8 cellular contexts compared by ENCODE assay signal in genomic region chr2:229780856-229781773, GRCh38.
DNase-seq lines count a peak whose midpoint lies in the region; ATAC-seq and TF ChIP-seq lines count a peak whose summit lies in the region.

No MANE protein-coding gene starts in this region.

- intact Hi-C loops in HCT116 (cut with micrococcal nuclease) (no loop called here), sigmoid colon (cut with DNase I) (no loop called here)

- no peaks in the 10 kb centered on the region for H3K27me3 ChIP-seq in HCT116 (ENCODE audit: insufficient read depth, low read length)
- H3K27me3 ChIP-seq in hepatocyte = no peaks in the 10 kb centered on the region
- H3K27me3 ChIP-seq in sigmoid colon = no peaks in the 10 kb centered on the region

- H4K20me1 ChIP-seq in HCT116 (ENCODE audit: insufficient read depth) = peaks cover 8% of the 10 kb centered on the region; the same call in 1 of the 2 replicates
- H4K20me1 ChIP-seq in hepatocyte (ENCODE audit: insufficient read depth, poor library complexity, severe bottlenecking) = peaks cover 5% of the 10 kb centered on the region

- CTCF ChIA-PET in HCT116 (lab: Charles Lee) = interaction anchor here (1.0 to 1.7 kb wide), 7 partner anchors 8 to 378 kb away, joined by 3 to 7 read pairs (median 4); partner anchors contain the start of gene SLC16A14

- in situ Hi-C loops in astrocyte of the cerebellum (cut with HindIII; ENCODE audit: low sequenced_read_pairs) = no loop called here

- H3K9me2 ChIP-seq in HCT116 (ENCODE audit: insufficient read depth) (no peaks in the 10 kb centered on the region), hepatocyte (replicated peaks; ENCODE audit: insufficient read depth) (no peaks in the 10 kb centered on the region)

- peak; percentile 40 for DNase-seq in ELF-1 (ENCODE audit: low read depth, low spot score)
- DNase-seq in HCT116 (ENCODE audit: low read depth, low spot score) = peak; percentile 12
- peak; percentile 35 for DNase-seq in NCI-H2196 treated with DMSO at 0.1 percent for 48 hours (lab: John Stamatoyannopoulos, UW; ENCODE audit: unreplicated experiment)
- peak; percentile 29 for DNase-seq in astrocyte of the cerebellum (ENCODE audit: low read depth)
- DNase-seq in hepatocyte (ENCODE audit: low spot score) = peak; percentile 39
- no peak for DNase-seq in sigmoid colon

- H3K4me1 ChIP-seq in HCT116 (ENCODE audit: control insufficient read depth in 1 of 2, insufficient read depth in 2 of 2, low read length in 2 of 2) = peaks cover 2 to 8% of the 10 kb centered on the region in 2 experiments; a peak in 2 of 4 replicates
- H3K4me1 ChIP-seq in hepatocyte (ENCODE audit: insufficient read depth) = no peaks in the 10 kb centered on the region
- peaks cover 0 to 11% (median 0%) of the 10 kb centered on the region in 4 donors for H3K4me1 ChIP-seq in sigmoid colon

- H3K4me3 ChIP-seq in HCT116 (replicated peaks in 1 of 2; ENCODE audit: low read depth in 1 of 2, low read length in 2 of 2) = no peak overlapping the region
- H3K4me3 ChIP-seq in astrocyte of the cerebellum (ENCODE audit: low read depth, low read length) = no peak overlapping the region
- H3K4me3 ChIP-seq in hepatocyte = no peak overlapping the region
- no peak overlapping the region for H3K4me3 ChIP-seq in sigmoid colon

- H3K27ac ChIP-seq in HCT116 (ENCODE audit: low read depth, low read length) (no peak overlapping the region), hepatocyte (no peak overlapping the region), sigmoid colon (no peak overlapping the region)

- H2AFZ ChIP-seq in HCT116 (ENCODE audit: low read depth, low read length, poor library complexity, severe bottlenecking) = no peak overlapping the region
- H2AFZ ChIP-seq in hepatocyte = no peak overlapping the region

- H3K4me2 ChIP-seq in HCT116 (ENCODE audit: low read length) (no peak overlapping the region), hepatocyte (no peak overlapping the region)

- H3K36me3 ChIP-seq in HCT116 (ENCODE audit: control insufficient read depth in 1 of 2, insufficient read depth in 2 of 2, low read length in 2 of 2) = peaks cover 14 to 20% of the 10 kb centered on the region in 2 experiments; a peak in 3 of 4 replicates
- peaks cover 3% of the 10 kb centered on the region for H3K36me3 ChIP-seq in hepatocyte (replicated peaks; ENCODE audit: insufficient read depth, low read depth)
- H3K36me3 ChIP-seq in sigmoid colon = peaks cover 4 to 54% (median 22%) of the 10 kb centered on the region in 4 donors

- no TSS peak for BruUV-seq in HCT116 (replicated peaks; lab: Mats Ljungman, UMichigan)

- H3K79me2 ChIP-seq in HCT116 (ENCODE audit: insufficient read depth, low read length) (peaks cover 5% of the 10 kb centered on the region; the same call in 1 of the 2 replicates), hepatocyte (peaks cover 2% of the 10 kb centered on the region)

- RAD21 ChIA-PET in HCT116 (lab: Charles Lee; ENCODE audit: low non-redundant PET in 1 of 2, low total read pairs in 2 of 2, uncharacterized antibody in 2 of 2, unreplicated experiment in 2 of 2) = interaction anchor here in 1 of 2 experiments (0.6 kb wide), 1 partner anchor 140 kb away, joined by 3 read pairs; no protein-coding TSS in a partner anchor

- POLR2A ChIA-PET in HCT116 (lab: Charles Lee) = interaction anchor here (0.7 kb wide), 1 partner anchor 923 kb away, joined by 3 read pairs; no protein-coding TSS in a partner anchor

- TF ChIP-seq POLR2A in HCT116 (IDR thresholded peaks at IDR 0.05; ENCODE audit: borderline replicate concordance, extremely low read depth, insufficient read depth, insufficient read length) (no peak), sigmoid colon (IDR thresholded peaks at IDR 0.05) (no peak)

- peak; percentile 35 to 90 (median 87); a peak in 5 of 6 replicates for TF ChIP-seq CTCF in HCT116 (IDR thresholded peaks at IDR 0.05 in 2 of 3, conservative IDR thresholded peaks at IDR 0.05 in 1 of 3; ENCODE audit: borderline replicate concordance in 1 of 3, insufficient read depth in 1 of 3, low read depth in 2 of 3, low read length in 2 of 3)
- TF ChIP-seq CTCF in astrocyte of the cerebellum (IDR thresholded peaks at IDR 0.05; ENCODE audit: low read depth, low read length, missing control alignments) = peak; percentile 82
- TF ChIP-seq CTCF in hepatocyte (IDR thresholded peaks at IDR 0.05; ENCODE audit: poor library complexity) = peak; percentile 82
- TF ChIP-seq CTCF in sigmoid colon (IDR thresholded peaks at IDR 0.05) = peak in 3 of 4 experiments; percentile 64 to 88 (median 74)

- peak; percentile 60 for TF ChIP-seq RAD21 in HCT116 (IDR thresholded peaks at IDR 0.05; ENCODE audit: low read depth)

- ATAC-seq in HCT116 = peak; percentile 87
- no peak for ATAC-seq in GM18867 (IDR thresholded peaks at IDR 0.05; ENCODE audit: unreplicated experiment)
- no peak for ATAC-seq in HG03196 (IDR thresholded peaks at IDR 0.05; ENCODE audit: unreplicated experiment)

- H3K9ac ChIP-seq in HCT116 (ENCODE audit: low read length) = no peak overlapping the region

- no peak for TF ChIP-seq EP300 in sigmoid colon (IDR thresholded peaks at IDR 0.05)

- H3K9me3 ChIP-seq in HCT116 (ENCODE audit: control insufficient read depth in 1 of 2, insufficient read depth in 1 of 2, low read depth in 1 of 2, low read length in 2 of 2) = no peaks in the 10 kb centered on the region
- H3K9me3 ChIP-seq in hepatocyte (ENCODE audit: low read depth) = no peaks in the 10 kb centered on the region
- H3K9me3 ChIP-seq in sigmoid colon = no peaks in the 10 kb centered on the region

TF ChIP-seq in HCT116, 20 proteins besides CTCF, POLR2A, EP300 and RAD21:
- TF ChIP-seq CBX3 (IDR thresholded peaks at IDR 0.05; ENCODE audit: low read depth) = no peak
- no peak for TF ChIP-seq TCF7L2 (IDR thresholded peaks at IDR 0.05; ENCODE audit: borderline replicate concordance, extremely low read depth, insufficient read depth, insufficient read length)
- 0 out of 2 replicates have a peak, but pooled peaks have one; percentile 10 for TF ChIP-seq MAX (IDR thresholded peaks at IDR 0.05)
- TF ChIP-seq CEBPB (IDR thresholded peaks at IDR 0.05; ENCODE audit: low read depth) = no peak
- no peak for TF ChIP-seq REST (IDR thresholded peaks at IDR 0.05; ENCODE audit: low read depth)
- TF ChIP-seq ATF3 (IDR thresholded peaks at IDR 0.05) = no peak
